ENCODE assay signal across 16 cellular contexts in genomic region chr2:97719362-97720155, GRCh38. TPM values are rescaled to one million over a fixed set of nuclear protein-coding genes. Genes with fewer than 3 reads are reported as not detected.
A peak's percentile ranks its signal among the peaks of the same experiment; 100 is the strongest.
DNase-seq lines count a peak whose midpoint lies in the region; ATAC-seq and TF ChIP-seq lines count a peak whose summit lies in the region.
"Had no signal": no experiment of that assay in that cellular context is flagged by ENCODE, and none has a peak within 500 bp of the region (broad histone marks: within the 10 kb centered on the region; RNA-seq: fewer than 3 reads in every experiment).

No MANE protein-coding gene starts in this region.

- peak overlapping the region; percentile 92 for H3K27ac Mint-ChIP-seq in activated CD4-positive, alpha-beta T cell treated with anti-CD3 and anti-CD28 coated beads, Interleukin-2, amount 10 ng/mL, durations not matched to agents 7 days and 5 days
- H3K27ac Mint-ChIP-seq in chondrocyte (ENCODE audit: unreplicated experiment), result no peak overlapping the region

- ATAC-seq in GM21619 (IDR thresholded peaks at IDR 0.05; ENCODE audit: unreplicated experiment), result no peak
- ATAC-seq: A549, left lobe of liver had no signal

- peaks cover 80% of the 10 kb centered on the region for H3K36me3 Mint-ChIP-seq in activated CD4-positive, alpha-beta T cell treated with anti-CD3 and anti-CD28 coated beads, Interleukin-2, amount 10 ng/mL, durations not matched to agents 7 days and 5 days (ENCODE audit: low read depth)
- H3K36me3 Mint-ChIP-seq in chondrocyte (ENCODE audit: low read depth), result no peaks in the 10 kb centered on the region

- DNase-seq in activated CD4-positive, alpha-beta T cell treated with anti-CD3 and anti-CD28 coated beads, Interleukin-2, amount 10 ng/mL, durations not matched to agents 7 days and 5 days, result no peak
- DNase-seq in activated CD4-positive, alpha-beta T cell treated with anti-CD3 and anti-CD28 coated beads for 48 hours, result no peak
- DNase-seq in OCI-LY7 (ENCODE audit: low spot score) (no peak), chondrocyte (ENCODE audit: low spot score) (peak; percentile 50), posterior vena cava (ENCODE audit: low spot score) (peak; percentile 29), COLO829 (ENCODE audit: low spot score) (no peak)
- no peak for DNase-seq in stimulated activated naive CD4-positive, alpha-beta T cell (lab: John Stamatoyannopoulos, UW)
- DNase-seq: dermis blood vessel endothelial cell, MG63, NCI-H2081 treated with DMSO at 0.1 percent for 48 hours, upper lobe of left lung had no signal

- peaks cover 21% of the 10 kb centered on the region for H3K4me1 ChIP-seq in OCI-LY7 (ENCODE audit: insufficient read depth, low read length, poor library complexity, severe bottlenecking)
- H3K4me1 ChIP-seq: A549, right atrium auricular region, upper lobe of left lung had no signal

- BruUV-seq in OCI-LY7 (replicated peaks; lab: Mats Ljungman, UMichigan), result no TSS peak

- H3K4me3 ChIP-seq in OCI-LY7 (ENCODE audit: low read depth, low read length, poor library complexity, severe bottlenecking), result peak overlapping the region; percentile 43
- H3K4me3 ChIP-seq: A549, MG63, right atrium auricular region, upper lobe of left lung had no signal

- H3K27ac ChIP-seq in OCI-LY7 (ENCODE audit: low read depth, low read length, poor library complexity, severe bottlenecking), result peak overlapping the region; percentile 32
- H3K27ac ChIP-seq: A549, right atrium auricular region had no signal

- H3K79me2 ChIP-seq in OCI-LY7 (ENCODE audit: insufficient read depth, low read depth, low read length), result no peaks in the 10 kb centered on the region

- H4K20me1 ChIP-seq in OCI-LY7 (ENCODE audit: insufficient read depth, low read length), result no peaks in the 10 kb centered on the region

- CTCF ChIA-PET in activated CD4-positive, alpha-beta T cell treated with anti-CD3 and anti-CD28 coated beads, Interleukin-2, amount 10 ng/mL, durations not matched to agents 7 days and 5 days (lab: Charles Lee), result interaction anchor here (0.6 to 1.5 kb wide), 6 partner anchors 8 to 29 kb away, joined by 3 to 7 read pairs (median 4); no protein-coding TSS in a partner anchor
- CTCF ChIA-PET in OCI-LY7 (lab: Charles Lee; ENCODE audit: unreplicated experiment), result no interaction called here

- H3K36me3 ChIP-seq in OCI-LY7 (ENCODE audit: insufficient read depth, low read length), result 0 out of 2 replicates have a peak, but pooled peaks cover 4% of the 10 kb centered on the region
- H3K36me3 ChIP-seq: MG63, right atrium auricular region, upper lobe of left lung had no signal

- H3K4me1 Mint-ChIP-seq in activated CD4-positive, alpha-beta T cell treated with anti-CD3 and anti-CD28 coated beads, Interleukin-2, amount 10 ng/mL, durations not matched to agents 7 days and 5 days, result peaks cover 76% of the 10 kb centered on the region
- H3K4me1 Mint-ChIP-seq in chondrocyte (ENCODE audit: low read depth), result no peaks in the 10 kb centered on the region

- TF ChIP-seq CTCF in OCI-LY7 (conservative IDR thresholded peaks at IDR 0.05; ENCODE audit: low read length) (no peak), chondrocyte (IDR thresholded peaks at IDR 0.05) (no peak)

- POLR2A ChIA-PET in activated CD4-positive, alpha-beta T cell treated with anti-CD3 and anti-CD28 coated beads, Interleukin-2, amount 10 ng/mL, durations not matched to agents 7 days and 5 days (lab: Charles Lee), result no interaction called here
- POLR2A ChIA-PET in OCI-LY7 (lab: Charles Lee), result interaction anchor here (0.6 to 1.6 kb wide), 2 partner anchors 23 to 1189 kb away, joined by 3 to 4 read pairs; no protein-coding TSS in a partner anchor

- H2AFZ ChIP-seq in OCI-LY7 (ENCODE audit: low read length), result peak overlapping the region; percentile 35; the same call in 1 of the 2 replicates

- H3K4me3 Mint-ChIP-seq in activated CD4-positive, alpha-beta T cell treated with anti-CD3 and anti-CD28 coated beads, Interleukin-2, amount 10 ng/mL, durations not matched to agents 7 days and 5 days, result peak overlapping the region; percentile 95
- no peak overlapping the region for H3K4me3 Mint-ChIP-seq in chondrocyte (ENCODE audit: unreplicated experiment)

- H3K9me2 ChIP-seq in OCI-LY7 (ENCODE audit: insufficient read depth, low read length), result no peaks in the 10 kb centered on the region

- H3K9me3 Mint-ChIP-seq in activated CD4-positive, alpha-beta T cell treated with anti-CD3 and anti-CD28 coated beads, Interleukin-2, amount 10 ng/mL, durations not matched to agents 7 days and 5 days, result no peaks in the 10 kb centered on the region
- no peaks in the 10 kb centered on the region for H3K9me3 Mint-ChIP-seq in chondrocyte (ENCODE audit: low read depth)

- no peaks in the 10 kb centered on the region for H3K27me3 Mint-ChIP-seq in activated CD4-positive, alpha-beta T cell treated with anti-CD3 and anti-CD28 coated beads, Interleukin-2, amount 10 ng/mL, durations not matched to agents 7 days and 5 days
- peaks cover 18% of the 10 kb centered on the region for H3K27me3 Mint-ChIP-seq in chondrocyte (ENCODE audit: low read depth)

- H3K4me2 ChIP-seq in OCI-LY7 (ENCODE audit: low read length), result peak overlapping the region; percentile 69
- H3K4me2 ChIP-seq: A549 had no signal

- no peaks in the 10 kb centered on the region for H3K9me3 ChIP-seq in OCI-LY7 (ENCODE audit: low read length)
- H3K9me3 ChIP-seq: A549, MG63, right atrium auricular region, upper lobe of left lung had no signal

- intact Hi-C loops in OCI-LY7 (cut with micrococcal nuclease; ENCODE audit: unreplicated experiment) (no loop called here), posterior vena cava (cut with DNase I) (no loop called here)

RNA-seq across cellular contexts. Expression of gene ZAP70, which starts 6.2 kb away (rescaled TPM):
- 100 to 1,000 TPM; 302 to 337 TPM for total RNA-seq in activated CD4-positive, alpha-beta T cell treated with anti-CD3 and anti-CD28 coated beads, Interleukin-2, amount 10 ng/mL, durations not matched to agents 7 days and 5 days
- total RNA-seq in OCI-LY7 (2014; rRNA removed; shearing (Covaris generic)), result 56.9 and 57.9 TPM in 2 replicates
- total RNA-seq in OCI-LY7 (2022) (39.8 and 40.8 TPM in 2 replicates), chondrocyte (0.37 to 0.41 TPM in 2 of 3 replicates, not detected in the other), posterior vena cava (1 to 10 TPM; 2.4 to 2.8 TPM)
- total RNA-seq: dermis blood vessel endothelial cell, fibroblast of lung had no signal

RNA-seq across cellular contexts. Expression of gene C2orf92, which starts 50.0 kb away (rescaled TPM):
- total RNA-seq in activated CD4-positive, alpha-beta T cell treated with anti-CD3 and anti-CD28 coated beads, Interleukin-2, amount 10 ng/mL, durations not matched to agents 7 days and 5 days, result 1 to 10 TPM; 7.2 to 7.4 TPM
- 3.6 and 5.9 TPM in 2 replicates for total RNA-seq in OCI-LY7 (2014; rRNA removed; shearing (Covaris generic))
- 10.3 and 11.2 TPM in 2 replicates for total RNA-seq in OCI-LY7 (2022)
- total RNA-seq in chondrocyte, result 8.8 to 11.6 TPM (median 10.0 TPM) in 3 replicates
- total RNA-seq in posterior vena cava, result 1 to 10 TPM; 5.1 to 7.1 TPM

RNA-seq across cellular contexts. Expression of gene ACTR1B, which starts 55.7 kb away (rescaled TPM):
- total RNA-seq in activated CD4-positive, alpha-beta T cell treated with anti-CD3 and anti-CD28 coated beads, Interleukin-2, amount 10 ng/mL, durations not matched to agents 7 days and 5 days, result 10 to 100 TPM; 62.9 to 68.3 TPM
- total RNA-seq in OCI-LY7 (2014; rRNA removed; shearing (Covaris generic)), result 67.8 and 71.2 TPM in 2 replicates
- total RNA-seq in OCI-LY7 (2022) (68.2 and 69.7 TPM in 2 replicates), chondrocyte (51.0 to 66.0 TPM (median 51.8 TPM) in 3 replicates), posterior vena cava (10 to 100 TPM; 45.3 to 61.1 TPM)

Comparison
In these comparisons a context has a peak if more than half of its experiments do, and no peak if none do; other contexts are left out.
1. DNase-seq: peak in chondrocyte (single experiment) and posterior vena cava (single experiment); none in activated CD4-positive, alpha-beta T cell treated with anti-CD3 and anti-CD28 coated beads, Interleukin-2, amount 10 ng/mL, durations not matched to agents 7 days and 5 days (single experiment), activated CD4-positive, alpha-beta T cell treated with anti-CD3 and anti-CD28 coated beads for 48 hours (single experiment), OCI-LY7 (single experiment), COLO829 (single experiment) and stimulated activated naive CD4-positive, alpha-beta T cell (0 of 6).
2. RNA of gene ZAP70, which starts 6.2 kb away (total RNA-seq): 302 to 337 TPM in activated CD4-positive, alpha-beta T cell treated with anti-CD3 and anti-CD28 coated beads, Interleukin-2, amount 10 ng/mL, durations not matched to agents 7 days and 5 days and 39.8 to 57.9 TPM in OCI-LY7; 2.4 to 2.8 TPM in posterior vena cava and 0.37 to 0.41 TPM in chondrocyte; every median in the first group is over 10 times any median in the second.